In genomic region chr2:74413001-74413698, GRCh38 we compare ENCODE assay signal across 18 cellular contexts. TPM values are rescaled to one million over a fixed set of nuclear protein-coding genes. Genes with fewer than 3 reads are reported as not detected.
A peak's percentile ranks its signal among the peaks of the same experiment; 100 is the strongest.
DNase-seq lines count a peak whose midpoint lies in the region; ATAC-seq, FAIRE-seq and TF ChIP-seq lines count a peak whose summit lies in the region.
"Had no signal": no experiment of that assay in that cellular context is flagged by ENCODE, and none has a peak within 500 bp of the region (broad histone marks: within the 10 kb centered on the region; RNA-seq: fewer than 3 reads in every experiment).

No MANE protein-coding gene starts in this region.

- H3K36me3 ChIP-seq in HepG2 (replicated peaks in 1 of 2; ENCODE audit: control insufficient read depth in 1 of 2, insufficient read depth in 2 of 2, low read length in 2 of 2) (no peaks in the 10 kb centered on the region), small intestine (ENCODE audit: control insufficient read depth in 2 of 2, insufficient read depth in 2 of 2, low read length in 2 of 2) (no peaks in the 10 kb centered on the region)
- H3K36me3 ChIP-seq in CD8-positive, alpha-beta T cell (ENCODE audit: insufficient read depth, low read length), result no peaks in the 10 kb centered on the region
- H3K36me3 ChIP-seq: tibial nerve had no signal

- 0 out of 4 replicates have a peak, but pooled peaks of 1 of the 2 experiments have one; percentile 23 for TF ChIP-seq EP300 in HepG2 (IDR thresholded peaks at IDR 0.05; ENCODE audit: low read depth in 2 of 2, low read length in 2 of 2)
- TF ChIP-seq EP300 in HepG2 (CRISPR knock-in tag; IDR thresholded peaks at IDR 0.05; ENCODE audit: borderline replicate concordance), result no peak

- ATAC-seq in activated T-helper 17 cell treated with anti-CD3 and anti-CD28 coated beads, Interleukin-2, amount 50 U/mL, for 72 hours (replicated peaks), result no peak
- ATAC-seq in HepG2, result peak; percentile 84
- ATAC-seq in GM19455 (IDR thresholded peaks at IDR 0.05; ENCODE audit: unreplicated experiment), result no peak
- ATAC-seq in CD8-positive, alpha-beta T cell, result no peak
- ATAC-seq: activated CD8-positive, alpha-beta T cell treated with anti-CD3 and anti-CD28 coated beads for 36 hours; activated T-cell treated with anti-CD3 and anti-CD28 coated beads, Interleukin-2, amount 50 U/mL, for 72 hours; stimulated activated naive B cell treated with anti-CD40 and anti-IgM and Interleukin-4, amounts not matched to agents 10 μg/mL and 1 μg/mL and 100 μg/mL, for 72 hours; WTC11 had no signal

- POLR2A ChIA-PET in HepG2 (lab: Yijun Ruan, JAX), result interaction anchor here (0.7 to 2.4 kb wide), 11 partner anchors 11 to 117 kb away, joined by 3 to 17 read pairs (median 5); partner anchors contain the start of genes AUP1, HTRA2, MRPL53 and PCGF1
- POLR2A ChIA-PET in CD8-positive, alpha-beta T cell (lab: Charles Lee), result no interaction called here

- H3K4me2 ChIP-seq in HepG2 (ENCODE audit: low read depth, low read length), result peak overlapping the region; percentile 84

- peak; percentile 96 for FAIRE-seq in HepG2 (lab: Jason Lieb, UNC)
- FAIRE-seq in small intestine (lab: Jason Lieb, UNC), result no peak
- FAIRE-seq: HTR-8/SVneo had no signal

- H3K27ac Mint-ChIP-seq in activated T-cell treated with anti-CD3 and anti-CD28 coated beads, Interleukin-2, amount 50 U/mL, for 24 hours, result peak overlapping the region; percentile 15
- H3K27ac Mint-ChIP-seq in activated T-helper 17 cell treated with anti-CD3 and anti-CD28 coated beads, Interleukin-2, amount 50 U/mL, for 72 hours, result peak overlapping the region; percentile 2
- no peak overlapping the region for H3K27ac Mint-ChIP-seq in CD8-positive, alpha-beta T cell
- H3K27ac Mint-ChIP-seq: activated CD8-positive, alpha-beta T cell treated with anti-CD3 and anti-CD28 coated beads for 36 hours; activated T-cell treated with anti-CD3 and anti-CD28 coated beads, Interleukin-2, amount 50 U/mL, for 72 hours; T-helper 1 cell treated with Interleukin-12 subunit alpha and Interleukin-12 subunit beta and Interleukin-4 antibody, amounts not matched to agents 30 μg/mL and 1 μg/mL, for 36 hours; WTC11 had no signal

- no peaks in the 10 kb centered on the region for H3K27me3 Mint-ChIP-seq in activated T-cell treated with anti-CD3 and anti-CD28 coated beads, Interleukin-2, amount 50 U/mL, for 24 hours
- H3K27me3 Mint-ChIP-seq in activated T-helper 17 cell treated with anti-CD3 and anti-CD28 coated beads, Interleukin-2, amount 50 U/mL, for 72 hours, result peaks cover 14% of the 10 kb centered on the region
- H3K27me3 Mint-ChIP-seq in CD8-positive, alpha-beta T cell (ENCODE audit: low read depth), result peaks cover 17% of the 10 kb centered on the region

- BruUV-seq in HepG2 (replicated peaks; lab: Mats Ljungman, UMichigan), result no TSS peak

- CTCF ChIA-PET in HepG2 (lab: Yijun Ruan, JAX; ENCODE audit: low intra/inter-chr PET ratio, low total read pairs), result no interaction called here
- CTCF ChIA-PET in CD8-positive, alpha-beta T cell (lab: Charles Lee), result interaction anchor here (0.8 to 1.6 kb wide), 2 partner anchors 8 to 12 kb away, joined by 3 to 4 read pairs; partner anchors contain the start of gene C2orf81

- WGBS in HepG2 (ENCODE audit: low lambda C conversion rate), result 3% methylated on average over 8 of the region's 8 CpGs
- 18 to 53% (median 33%) methylated on average over 8 of the region's 8 CpGs for WGBS in small intestine, 3 donors

- H3K79me2 ChIP-seq in HepG2 (ENCODE audit: insufficient read depth, low read length), result no peaks in the 10 kb centered on the region

- peaks cover 0 to 9% of the 10 kb centered on the region in 2 experiments; a peak in 3 of 5 replicates for H3K27me3 ChIP-seq in HepG2 (ENCODE audit: control insufficient read depth in 1 of 2, insufficient read depth in 2 of 2, low read length in 2 of 2)
- H3K27me3 ChIP-seq in small intestine (ENCODE audit: control insufficient read depth in 2 of 2, insufficient read depth in 2 of 2, low read length in 2 of 2), result peaks cover 0 to 5% of the 10 kb centered on the region in 2 donors
- no peaks in the 10 kb centered on the region for H3K27me3 ChIP-seq in CD8-positive, alpha-beta T cell (ENCODE audit: insufficient read depth, low read length)
- H3K27me3 ChIP-seq: tibial nerve had no signal

- H3K36me3 Mint-ChIP-seq in activated T-cell treated with anti-CD3 and anti-CD28 coated beads, Interleukin-2, amount 50 U/mL, for 24 hours (ENCODE audit: low read depth), result no peaks in the 10 kb centered on the region
- H3K36me3 Mint-ChIP-seq in activated T-helper 17 cell treated with anti-CD3 and anti-CD28 coated beads, Interleukin-2, amount 50 U/mL, for 72 hours (ENCODE audit: low read depth), result no peaks in the 10 kb centered on the region
- no peaks in the 10 kb centered on the region for H3K36me3 Mint-ChIP-seq in CD8-positive, alpha-beta T cell
- H3K36me3 Mint-ChIP-seq: WTC11 had no signal

- no peak for DNase-seq in activated T-cell treated with anti-CD3 and anti-CD28 coated beads, Interleukin-2, amount 50 U/mL, for 24 hours
- DNase-seq in activated T-cell treated with anti-CD3 and anti-CD28 coated beads, Interleukin-2, amount 50 U/mL, for 1 hour, result no peak
- DNase-seq in HepG2 (ENCODE audit: low spot score), result peak; percentile 78
- peak; percentile 43 for DNase-seq in small intestine
- DNase-seq in NK-92 treated with Interleukin-12 subunit alpha and Interleukin-12 subunit beta, amount 100 ng/mL, for 24 hours (lab: John Stamatoyannopoulos, UW), result no peak
- no peak for DNase-seq in CD8-positive, alpha-beta T cell
- DNase-seq: 8988T; activated CD8-positive, alpha-beta T cell treated with anti-CD3 and anti-CD28 coated beads for 36 hours; activated T-cell treated with anti-CD3 and anti-CD28 coated beads, Interleukin-2, amount 50 U/mL, for 72 hours; C1 segment of cervical spinal cord; NCI-H187 treated with DMSO at 0.1 percent for 48 hours; stimulated activated naive B cell treated with anti-CD40 and anti-IgM and Interleukin-4, amounts not matched to agents 10 μg/mL and 1 μg/mL and 100 μg/mL, for 72 hours had no signal

- no peak for TF ChIP-seq POLR2A in HepG2 (IDR thresholded peaks at IDR 0.05; ENCODE audit: insufficient read depth in 1 of 2, low read depth in 2 of 2, low read length in 2 of 2)

- no peaks in the 10 kb centered on the region for H3K9me3 Mint-ChIP-seq in activated T-cell treated with anti-CD3 and anti-CD28 coated beads, Interleukin-2, amount 50 U/mL, for 24 hours
- no peaks in the 10 kb centered on the region for H3K9me3 Mint-ChIP-seq in activated T-helper 17 cell treated with anti-CD3 and anti-CD28 coated beads, Interleukin-2, amount 50 U/mL, for 72 hours
- H3K9me3 Mint-ChIP-seq in CD8-positive, alpha-beta T cell, result no peaks in the 10 kb centered on the region
- H3K9me3 Mint-ChIP-seq: activated CD8-positive, alpha-beta T cell treated with anti-CD3 and anti-CD28 coated beads for 36 hours; activated T-cell treated with anti-CD3 and anti-CD28 coated beads, Interleukin-2, amount 50 U/mL, for 72 hours; stimulated activated naive B cell treated with anti-CD40 and anti-IgM and Interleukin-4, amounts not matched to agents 10 μg/mL and 1 μg/mL and 100 μg/mL, for 72 hours; T-helper 1 cell treated with Interleukin-12 subunit alpha and Interleukin-12 subunit beta and Interleukin-4 antibody, amounts not matched to agents 30 μg/mL and 1 μg/mL, for 36 hours; WTC11 had no signal

- H3K27ac ChIP-seq in HepG2 (ENCODE audit: extremely low read length, insufficient read depth, low read length), result peak overlapping the region; percentile 13
- peak overlapping the region in 1 of 2 donors; percentile 53 for H3K27ac ChIP-seq in small intestine (ENCODE audit: low read depth in 1 of 2, low read length in 1 of 2)
- no peak overlapping the region for H3K27ac ChIP-seq in CD8-positive, alpha-beta T cell (ENCODE audit: low read depth, low read length)
- H3K27ac ChIP-seq: tibial nerve had no signal

- H3K4me1 Mint-ChIP-seq in activated T-cell treated with anti-CD3 and anti-CD28 coated beads, Interleukin-2, amount 50 U/mL, for 24 hours (ENCODE audit: low read depth), result peaks cover 25% of the 10 kb centered on the region
- H3K4me1 Mint-ChIP-seq in activated T-helper 17 cell treated with anti-CD3 and anti-CD28 coated beads, Interleukin-2, amount 50 U/mL, for 72 hours, result peaks cover 4% of the 10 kb centered on the region
- peaks cover 17% of the 10 kb centered on the region for H3K4me1 Mint-ChIP-seq in CD8-positive, alpha-beta T cell (ENCODE audit: low read depth)

- H4K20me1 ChIP-seq in HepG2 (ENCODE audit: insufficient read depth, low read length), result no peaks in the 10 kb centered on the region

- no peak overlapping the region for H3K4me3 Mint-ChIP-seq in activated T-cell treated with anti-CD3 and anti-CD28 coated beads, Interleukin-2, amount 50 U/mL, for 24 hours
- no peak overlapping the region for H3K4me3 Mint-ChIP-seq in activated T-helper 17 cell treated with anti-CD3 and anti-CD28 coated beads, Interleukin-2, amount 50 U/mL, for 72 hours
- H3K4me3 Mint-ChIP-seq in CD8-positive, alpha-beta T cell, result no peak overlapping the region
- H3K4me3 Mint-ChIP-seq: activated CD8-positive, alpha-beta T cell treated with anti-CD3 and anti-CD28 coated beads for 36 hours; T-helper 1 cell treated with Interleukin-12 subunit alpha and Interleukin-12 subunit beta and Interleukin-4 antibody, amounts not matched to agents 30 μg/mL and 1 μg/mL, for 36 hours; WTC11 had no signal

- peak overlapping the region in 2 of 3 experiments; percentile 2 to 63; a peak in 2 of 6 replicates for H3K4me3 ChIP-seq in HepG2 (replicated peaks in 1 of 3; ENCODE audit: insufficient read depth in 1 of 3, low read depth in 2 of 3, low read length in 3 of 3)
- H3K4me3 ChIP-seq in small intestine (ENCODE audit: low read depth in 1 of 2, low read length in 2 of 2), result no peak overlapping the region
- H3K4me3 ChIP-seq in CD8-positive, alpha-beta T cell (ENCODE audit: low read depth, low read length), result no peak overlapping the region
- H3K4me3 ChIP-seq: tibial nerve had no signal

- no peaks in the 10 kb centered on the region for H3K9me3 ChIP-seq in HepG2 (ENCODE audit: low read length)
- no peaks in the 10 kb centered on the region for H3K9me3 ChIP-seq in small intestine (ENCODE audit: control insufficient read depth, low read depth)
- H3K9me3 ChIP-seq in CD8-positive, alpha-beta T cell (ENCODE audit: low read length), result no peaks in the 10 kb centered on the region
- H3K9me3 ChIP-seq: tibial nerve had no signal

- peaks cover 27% of the 10 kb centered on the region for H3K4me1 ChIP-seq in HepG2 (ENCODE audit: insufficient read depth, low read length)
- no peaks in the 10 kb centered on the region for H3K4me1 ChIP-seq in small intestine (ENCODE audit: control insufficient read depth in 2 of 2, insufficient read depth in 1 of 2, low read depth in 1 of 2, low read length in 1 of 2)
- H3K4me1 ChIP-seq in CD8-positive, alpha-beta T cell (ENCODE audit: insufficient read depth, low read length), result peaks cover 22% of the 10 kb centered on the region

- no peak; the same call in 1 of the 2 replicates for TF ChIP-seq CTCF in HepG2 (CRISPR knock-in tag; IDR thresholded peaks at IDR 0.05)
- TF ChIP-seq CTCF in CD8-positive, alpha-beta T cell (IDR thresholded peaks at IDR 0.05), result no peak

- in situ Hi-C loops in HepG2 (cut with HindIII; ENCODE audit: extremely low pct_ligation_motif_present, low pct_unique_long_range_greater_than_20kb), result no loop called here

- H2AFZ ChIP-seq in HepG2 (ENCODE audit: low read length), result peak overlapping the region; percentile 43

- no peak for TF ChIP-seq RAD21 in HepG2 (CRISPR knock-in tag; IDR thresholded peaks at IDR 0.05)

- intact Hi-C loops in HepG2 (cut with micrococcal nuclease; ENCODE audit: unreplicated experiment), result no loop called here
- intact Hi-C loops in CD8-positive, alpha-beta T cell (cut with DNase I, micrococcal nuclease), result no loop called here

- peak overlapping the region; percentile 5; the same call in 1 of the 2 replicates for H3K9ac ChIP-seq in HepG2 (ENCODE audit: insufficient read depth, low read depth, low read length)

RNA-seq across cellular contexts. Expression of gene C2orf81, which starts 8.3 kb away (rescaled TPM):
- total RNA-seq in activated T-helper 17 cell treated with anti-CD3 and anti-CD28 coated beads, Interleukin-2, amount 50 U/mL, for 72 hours, result 1 to 10 TPM; 2.3 to 9.7 TPM
- total RNA-seq in HepG2 (2016; rRNA removed; fragmentation: Illumina TruSeq; extraction: Trizol), result 0.13 and 0.15 TPM in 2 replicates
- total RNA-seq in HepG2 (2016; cell fraction: cytosol; rRNA removed; fragmentation: Illumina TruSeq; extraction: Trizol; ENCODE audit: low read depth), result not detected in 2 replicates
- 0.09 TPM in 1 of 2 replicates, not detected in the other for total RNA-seq in HepG2 (2016; cell fraction: insoluble cytoplasmic fraction; rRNA removed; fragmentation: Illumina TruSeq; extraction: Trizol)
- total RNA-seq in HepG2 (2016; cell fraction: membrane; rRNA removed; fragmentation: Illumina TruSeq; extraction: Trizol), result not detected in 2 replicates
- total RNA-seq in HepG2 (2016; cell fraction: nucleus; rRNA removed; fragmentation: Illumina TruSeq; extraction: Trizol), result 0.16 TPM in 1 of 2 replicates, not detected in the other
- 0.05 and 0.17 TPM in 2 replicates for polyA plus RNA-seq in HepG2 (2011; rRNA removed)
- 0.12 and 0.13 TPM in 2 replicates for polyA plus RNA-seq in HepG2 (2011; cell fraction: cytosol; rRNA removed)
- polyA plus RNA-seq in HepG2 (2011; cell fraction: nucleus; rRNA removed), result 0.21 TPM in 2 replicates
- polyA plus RNA-seq in HepG2 (2012), result 0.13 TPM in 1 of 2 replicates, not detected in the other
- not detected in 2 replicates for polyA plus RNA-seq in HepG2 (2016; cell fraction: cytosol; fragmentation: Illumina TruSeq; extraction: Trizol; ENCODE audit: low read depth)
- polyA plus RNA-seq in HepG2 (2016; cell fraction: insoluble cytoplasmic fraction; fragmentation: Illumina TruSeq; extraction: Trizol; ENCODE audit: low read depth), result 0.16 TPM in 1 of 2 replicates, not detected in the other
- 0.24 and 0.29 TPM in 2 replicates for polyA plus RNA-seq in HepG2 (2016; cell fraction: membrane; fragmentation: Illumina TruSeq; extraction: Trizol; ENCODE audit: low read depth)
- polyA plus RNA-seq in HepG2 (2016; cell fraction: nucleus; fragmentation: Illumina TruSeq; extraction: Trizol; ENCODE audit: insufficient read depth, low read depth), result 0.35 TPM in 1 of 2 replicates, not detected in the other
- 0.49 and 0.58 TPM in 2 replicates for polyA minus RNA-seq in HepG2 (2011; rRNA and poly(A)+ RNA removed; ENCODE audit: low replicate concordance)
- polyA minus RNA-seq in HepG2 (2011; cell fraction: cytosol; rRNA and poly(A)+ RNA removed), result not detected in 2 replicates
- polyA minus RNA-seq in HepG2 (2011; cell fraction: nucleus; rRNA and poly(A)+ RNA removed), result not detected in 2 replicates
- polyA plus RNA-seq in small intestine, result 1 to 10 TPM in 1 of 3 donors, under 1 TPM in 2; 0.22 to 1.4 (median 0.81) TPM
- 1 to 10 TPM in 1 of 2 experiments, under 1 TPM in 1; 0.75 to 1.8 TPM for total RNA-seq in CD8-positive, alpha-beta T cell

RNA-seq across cellular contexts. Expression of gene WDR54, which starts 8.4 kb away (rescaled TPM):
- total RNA-seq in activated T-helper 17 cell treated with anti-CD3 and anti-CD28 coated beads, Interleukin-2, amount 50 U/mL, for 72 hours, result 100 to 1,000 TPM in 1 of 2 donors, 10 to 100 TPM in 1; 85.8 to 194 TPM
- total RNA-seq in HepG2 (2016; rRNA removed; fragmentation: Illumina TruSeq; extraction: Trizol), result 1.3 and 2.0 TPM in 2 replicates
- 1.5 TPM in 2 replicates for total RNA-seq in HepG2 (2016; cell fraction: cytosol; rRNA removed; fragmentation: Illumina TruSeq; extraction: Trizol; ENCODE audit: low read depth)
- total RNA-seq in HepG2 (2016; cell fraction: insoluble cytoplasmic fraction; rRNA removed; fragmentation: Illumina TruSeq; extraction: Trizol), result 1.4 and 1.6 TPM in 2 replicates
- total RNA-seq in HepG2 (2016; cell fraction: membrane; rRNA removed; fragmentation: Illumina TruSeq; extraction: Trizol), result 1.1 and 1.4 TPM in 2 replicates
- 0.66 and 2.7 TPM in 2 replicates for total RNA-seq in HepG2 (2016; cell fraction: nucleus; rRNA removed; fragmentation: Illumina TruSeq; extraction: Trizol)
- polyA plus RNA-seq in HepG2 (2011; rRNA removed) (12.4 and 17.3 TPM in 2 replicates), small intestine (1 to 10 TPM; 1.6 to 8.9 (median 3.5) TPM)
- polyA plus RNA-seq in HepG2 (2011; cell fraction: cytosol; rRNA removed), result 12.3 and 28.2 TPM in 2 replicates
- 15.9 and 19.2 TPM in 2 replicates for polyA plus RNA-seq in HepG2 (2011; cell fraction: nucleus; rRNA removed)
- polyA plus RNA-seq in HepG2 (2012), result 12.9 and 25.5 TPM in 2 replicates
- polyA plus RNA-seq in HepG2 (2016; cell fraction: cytosol; fragmentation: Illumina TruSeq; extraction: Trizol; ENCODE audit: low read depth), result 1.2 and 1.3 TPM in 2 replicates
- polyA plus RNA-seq in HepG2 (2016; cell fraction: insoluble cytoplasmic fraction; fragmentation: Illumina TruSeq; extraction: Trizol; ENCODE audit: low read depth), result 1.2 TPM in 2 replicates
- 0.55 and 1.1 TPM in 2 replicates for polyA plus RNA-seq in HepG2 (2016; cell fraction: membrane; fragmentation: Illumina TruSeq; extraction: Trizol; ENCODE audit: low read depth)
- polyA plus RNA-seq in HepG2 (2016; cell fraction: nucleus; fragmentation: Illumina TruSeq; extraction: Trizol; ENCODE audit: insufficient read depth, low read depth), result 1.7 and 1.8 TPM in 2 replicates
- polyA minus RNA-seq in HepG2 (2011; rRNA and poly(A)+ RNA removed; ENCODE audit: low replicate concordance), result 40.5 and 150 TPM in 2 replicates
- 4.6 and 10.5 TPM in 2 replicates for polyA minus RNA-seq in HepG2 (2011; cell fraction: cytosol; rRNA and poly(A)+ RNA removed)
- 2.7 and 4.5 TPM in 2 replicates for polyA minus RNA-seq in HepG2 (2011; cell fraction: nucleus; rRNA and poly(A)+ RNA removed)
- 10 to 100 TPM; 18.4 to 19.8 TPM for total RNA-seq in CD8-positive, alpha-beta T cell

RNA-seq across cellular contexts. Expression of gene RTKN, which starts 28.6 kb away (rescaled TPM):
- 1 to 10 TPM; 1.2 to 3.1 TPM for total RNA-seq in activated T-helper 17 cell treated with anti-CD3 and anti-CD28 coated beads, Interleukin-2, amount 50 U/mL, for 72 hours
- total RNA-seq in HepG2 (2016; rRNA removed; fragmentation: Illumina TruSeq; extraction: Trizol), result 107 and 159 TPM in 2 replicates
- total RNA-seq in HepG2 (2016; cell fraction: cytosol; rRNA removed; fragmentation: Illumina TruSeq; extraction: Trizol; ENCODE audit: low read depth), result 32.3 and 32.8 TPM in 2 replicates
- 92.8 and 167 TPM in 2 replicates for total RNA-seq in HepG2 (2016; cell fraction: insoluble cytoplasmic fraction; rRNA removed; fragmentation: Illumina TruSeq; extraction: Trizol)
- total RNA-seq in HepG2 (2016; cell fraction: membrane; rRNA removed; fragmentation: Illumina TruSeq; extraction: Trizol), result 71.3 and 83.2 TPM in 2 replicates
- total RNA-seq in HepG2 (2016; cell fraction: nucleus; rRNA removed; fragmentation: Illumina TruSeq; extraction: Trizol), result 134 and 147 TPM in 2 replicates
- polyA plus RNA-seq in HepG2 (2011; rRNA removed), result 166 and 187 TPM in 2 replicates
- 105 and 146 TPM in 2 replicates for polyA plus RNA-seq in HepG2 (2011; cell fraction: cytosol; rRNA removed)
- polyA plus RNA-seq in HepG2 (2011; cell fraction: nucleus; rRNA removed), result 693 and 745 TPM in 2 replicates
- polyA plus RNA-seq in HepG2 (2012), result 111 and 123 TPM in 2 replicates
- 19.8 and 20.3 TPM in 2 replicates for polyA plus RNA-seq in HepG2 (2016; cell fraction: cytosol; fragmentation: Illumina TruSeq; extraction: Trizol; ENCODE audit: low read depth)
- 106 and 117 TPM in 2 replicates for polyA plus RNA-seq in HepG2 (2016; cell fraction: insoluble cytoplasmic fraction; fragmentation: Illumina TruSeq; extraction: Trizol; ENCODE audit: low read depth)
- polyA plus RNA-seq in HepG2 (2016; cell fraction: membrane; fragmentation: Illumina TruSeq; extraction: Trizol; ENCODE audit: low read depth), result 48.0 and 54.9 TPM in 2 replicates
- 311 and 321 TPM in 2 replicates for polyA plus RNA-seq in HepG2 (2016; cell fraction: nucleus; fragmentation: Illumina TruSeq; extraction: Trizol; ENCODE audit: insufficient read depth, low read depth)
- polyA minus RNA-seq in HepG2 (2011; rRNA and poly(A)+ RNA removed; ENCODE audit: low replicate concordance), result 14.0 and 202 TPM in 2 replicates
- 51.2 and 66.4 TPM in 2 replicates for polyA minus RNA-seq in HepG2 (2011; cell fraction: cytosol; rRNA and poly(A)+ RNA removed)
- 211 and 223 TPM in 2 replicates for polyA minus RNA-seq in HepG2 (2011; cell fraction: nucleus; rRNA and poly(A)+ RNA removed)
- polyA plus RNA-seq in small intestine, result 10 to 100 TPM; 51.1 to 78.7 (median 60.7) TPM
- total RNA-seq in CD8-positive, alpha-beta T cell, result under 1 TPM; 0.42 to 0.54 TPM

RNA-seq across cellular contexts. Expression of gene DCTN1, which starts 33.0 kb away (rescaled TPM):
- 100 to 1,000 TPM in 1 of 2 donors, 10 to 100 TPM in 1; 84.0 to 108 TPM for total RNA-seq in activated T-helper 17 cell treated with anti-CD3 and anti-CD28 coated beads, Interleukin-2, amount 50 U/mL, for 72 hours
- 109 and 122 TPM in 2 replicates for total RNA-seq in HepG2 (2016; rRNA removed; fragmentation: Illumina TruSeq; extraction: Trizol)
- 7.7 and 11.2 TPM in 2 replicates for total RNA-seq in HepG2 (2016; cell fraction: cytosol; rRNA removed; fragmentation: Illumina TruSeq; extraction: Trizol; ENCODE audit: low read depth)
- 94.1 and 122 TPM in 2 replicates for total RNA-seq in HepG2 (2016; cell fraction: insoluble cytoplasmic fraction; rRNA removed; fragmentation: Illumina TruSeq; extraction: Trizol)
- 18.0 and 20.5 TPM in 2 replicates for total RNA-seq in HepG2 (2016; cell fraction: membrane; rRNA removed; fragmentation: Illumina TruSeq; extraction: Trizol)
- 55.1 and 60.1 TPM in 2 replicates for total RNA-seq in HepG2 (2016; cell fraction: nucleus; rRNA removed; fragmentation: Illumina TruSeq; extraction: Trizol)
- polyA plus RNA-seq in HepG2 (2011; rRNA removed) (73.2 and 82.4 TPM in 2 replicates), small intestine (10 to 100 TPM; 72.7 to 92.8 (median 80.2) TPM)
- polyA plus RNA-seq in HepG2 (2011; cell fraction: cytosol; rRNA removed), result 54.6 and 71.3 TPM in 2 replicates
- 141 and 144 TPM in 2 replicates for polyA plus RNA-seq in HepG2 (2011; cell fraction: nucleus; rRNA removed)
- polyA plus RNA-seq in HepG2 (2012), result 72.2 and 76.7 TPM in 2 replicates
- 8.1 and 9.5 TPM in 2 replicates for polyA plus RNA-seq in HepG2 (2016; cell fraction: cytosol; fragmentation: Illumina TruSeq; extraction: Trizol; ENCODE audit: low read depth)
- 106 and 136 TPM in 2 replicates for polyA plus RNA-seq in HepG2 (2016; cell fraction: insoluble cytoplasmic fraction; fragmentation: Illumina TruSeq; extraction: Trizol; ENCODE audit: low read depth)
- polyA plus RNA-seq in HepG2 (2016; cell fraction: membrane; fragmentation: Illumina TruSeq; extraction: Trizol; ENCODE audit: low read depth), result 20.1 and 26.0 TPM in 2 replicates
- polyA plus RNA-seq in HepG2 (2016; cell fraction: nucleus; fragmentation: Illumina TruSeq; extraction: Trizol; ENCODE audit: insufficient read depth, low read depth), result 119 and 130 TPM in 2 replicates
- polyA minus RNA-seq in HepG2 (2011; rRNA and poly(A)+ RNA removed; ENCODE audit: low replicate concordance), result 266 and 308 TPM in 2 replicates
- 81.1 and 87.7 TPM in 2 replicates for polyA minus RNA-seq in HepG2 (2011; cell fraction: cytosol; rRNA and poly(A)+ RNA removed)
- 62.1 and 69.7 TPM in 2 replicates for polyA minus RNA-seq in HepG2 (2011; cell fraction: nucleus; rRNA and poly(A)+ RNA removed)
- total RNA-seq in CD8-positive, alpha-beta T cell, result 10 to 100 TPM; 46.1 to 53.7 TPM

RNA-seq across cellular contexts. Expression of gene INO80B, which starts 41.7 kb away (rescaled TPM):
- total RNA-seq in activated T-helper 17 cell treated with anti-CD3 and anti-CD28 coated beads, Interleukin-2, amount 50 U/mL, for 72 hours, result 10 to 100 TPM; 27.8 to 37.9 TPM
- 10.0 and 14.5 TPM in 2 replicates for total RNA-seq in HepG2 (2016; rRNA removed; fragmentation: Illumina TruSeq; extraction: Trizol)
- total RNA-seq in HepG2 (2016; cell fraction: cytosol; rRNA removed; fragmentation: Illumina TruSeq; extraction: Trizol; ENCODE audit: low read depth), result 5.0 and 7.0 TPM in 2 replicates
- 8.7 and 16.5 TPM in 2 replicates for total RNA-seq in HepG2 (2016; cell fraction: insoluble cytoplasmic fraction; rRNA removed; fragmentation: Illumina TruSeq; extraction: Trizol)
- 9.3 and 10.1 TPM in 2 replicates for total RNA-seq in HepG2 (2016; cell fraction: membrane; rRNA removed; fragmentation: Illumina TruSeq; extraction: Trizol)
- 12.6 and 17.1 TPM in 2 replicates for total RNA-seq in HepG2 (2016; cell fraction: nucleus; rRNA removed; fragmentation: Illumina TruSeq; extraction: Trizol)
- polyA plus RNA-seq in HepG2 (2011; rRNA removed) (6.2 and 7.9 TPM in 2 replicates), small intestine (10 to 100 TPM; 28.7 to 43.8 (median 38.6) TPM)
- polyA plus RNA-seq in HepG2 (2011; cell fraction: cytosol; rRNA removed), result 4.5 and 4.9 TPM in 2 replicates
- polyA plus RNA-seq in HepG2 (2011; cell fraction: nucleus; rRNA removed), result 63.6 and 70.4 TPM in 2 replicates
- polyA plus RNA-seq in HepG2 (2012), result 13.1 and 14.4 TPM in 2 replicates
- 4.5 and 5.4 TPM in 2 replicates for polyA plus RNA-seq in HepG2 (2016; cell fraction: cytosol; fragmentation: Illumina TruSeq; extraction: Trizol; ENCODE audit: low read depth)
- polyA plus RNA-seq in HepG2 (2016; cell fraction: insoluble cytoplasmic fraction; fragmentation: Illumina TruSeq; extraction: Trizol; ENCODE audit: low read depth), result 15.4 and 15.7 TPM in 2 replicates
- 10.1 and 13.1 TPM in 2 replicates for polyA plus RNA-seq in HepG2 (2016; cell fraction: membrane; fragmentation: Illumina TruSeq; extraction: Trizol; ENCODE audit: low read depth)
- polyA plus RNA-seq in HepG2 (2016; cell fraction: nucleus; fragmentation: Illumina TruSeq; extraction: Trizol; ENCODE audit: insufficient read depth, low read depth), result 30.3 and 40.1 TPM in 2 replicates
- 2.5 and 7.3 TPM in 2 replicates for polyA minus RNA-seq in HepG2 (2011; rRNA and poly(A)+ RNA removed; ENCODE audit: low replicate concordance)
- 1.3 TPM in 1 of 2 replicates, not detected in the other for polyA minus RNA-seq in HepG2 (2011; cell fraction: cytosol; rRNA and poly(A)+ RNA removed)
- polyA minus RNA-seq in HepG2 (2011; cell fraction: nucleus; rRNA and poly(A)+ RNA removed), result 14.5 and 22.5 TPM in 2 replicates
- total RNA-seq in CD8-positive, alpha-beta T cell, result 10 to 100 TPM; 47.9 to 52.9 TPM

Comparison
In these comparisons a context has a peak if more than half of its experiments do, and no peak if none do; other contexts are left out.
1. DNase-seq: peak in HepG2 (single experiment) and small intestine (single experiment); none in activated T-cell treated with anti-CD3 and anti-CD28 coated beads, Interleukin-2, amount 50 U/mL, for 24 hours (single experiment), activated T-cell treated with anti-CD3 and anti-CD28 coated beads, Interleukin-2, amount 50 U/mL, for 1 hour (single experiment), NK-92 treated with Interleukin-12 subunit alpha and Interleukin-12 subunit beta, amount 100 ng/mL, for 24 hours (single experiment) and CD8-positive, alpha-beta T cell (0 of 7).
2. H3K4me3 ChIP-seq: peak in HepG2 (2 of 3); none in small intestine (0 of 2) and CD8-positive, alpha-beta T cell (single experiment).
3. RNA of gene WDR54, which starts 8.4 kb away (total RNA-seq): 85.8 to 194 TPM in activated T-helper 17 cell treated with anti-CD3 and anti-CD28 coated beads, Interleukin-2, amount 50 U/mL, for 72 hours; 18.4 to 19.8 TPM in CD8-positive, alpha-beta T cell and 0.66 to 2.7 TPM in HepG2; every median in the first group is over 4 times any median in the second.
4. RNA of gene RTKN, which starts 28.6 kb away (total RNA-seq): 32.3 to 167 TPM in HepG2; 1.2 to 3.1 TPM in activated T-helper 17 cell treated with anti-CD3 and anti-CD28 coated beads, Interleukin-2, amount 50 U/mL, for 72 hours and 0.42 to 0.54 TPM in CD8-positive, alpha-beta T cell; every median in the first group is over 4 times any median in the second.